In genomic region chr4:25078523-25078922, GRCh38 we compare ENCODE assay signal across 1 cellular context.
A peak's percentile ranks its signal among the peaks of the same experiment; 100 is the strongest.
TF ChIP-seq lines count a peak whose summit lies in the region.

No MANE protein-coding gene starts in this region.

TF ChIP-seq in GM23338, 12 proteins besides CTCF, POLR2A, EP300 and RAD21:
- TF ChIP-seq ZNF462 (CRISPR knock-in tag; IDR thresholded peaks at IDR 0.05): no peak
- TF ChIP-seq ZNF331 (CRISPR knock-in tag; IDR thresholded peaks at IDR 0.05; ENCODE audit: low read depth): peak; percentile 98
